In genomic region chr16:66954097-66954659, GRCh38 we compare ENCODE assay signal across 8 cellular contexts. TPM values are rescaled to one million over a fixed set of nuclear protein-coding genes. Genes with fewer than 3 reads are reported as not detected.
DNase-seq lines count a peak whose midpoint lies in the region; ATAC-seq, FAIRE-seq and TF ChIP-seq lines count a peak whose summit lies in the region.

No MANE protein-coding gene starts in this region.

- ATAC-seq in HG03095 (IDR thresholded peaks at IDR 0.05; ENCODE audit: unreplicated experiment) = no peak

- H3K4me2 ChIP-seq in GM23248 (ENCODE audit: unreplicated experiment) = no peak overlapping the region
- no peak overlapping the region for H3K4me2 ChIP-seq in keratinocyte (ENCODE audit: control insufficient read depth, extremely low read depth, insufficient read depth, low read depth, low read length)

- POLR2A ChIA-PET in BJ (lab: Charles Lee) = no interaction called here

- in situ Hi-C loops in GM23248 (cut with MboI) = loop anchor here (25.0 kb wide), 1 partner anchor 208 kb away; the partner anchor contains the start of genes B3GNT9, FBXL8, HSF4 and NOL3

- H2AFZ ChIP-seq in GM23248 = no peak overlapping the region; the same call in 1 of the 2 replicates
- H2AFZ ChIP-seq in keratinocyte (ENCODE audit: control insufficient read depth, low read length) = peak overlapping the region; percentile 26

- H3K4me3 ChIP-seq in BJ (ENCODE audit: low read depth, low read length) (no peak overlapping the region), GM23248 (no peak overlapping the region), cardiac fibroblast (replicated peaks in 1 of 2; ENCODE audit: low read depth in 2 of 2, low read length in 2 of 2) (no peak overlapping the region), keratinocyte (ENCODE audit: control insufficient read depth in 2 of 3, extremely low read depth in 1 of 3, insufficient read depth in 2 of 3, low read depth in 1 of 3, low read length in 3 of 3) (no peak overlapping the region)

- H3K9me3 ChIP-seq in GM23248 (ENCODE audit: low read depth) (no peaks in the 10 kb centered on the region), keratinocyte (ENCODE audit: control insufficient read depth, low read depth, low read length) (no peaks in the 10 kb centered on the region)

- H3K27me3 ChIP-seq in BJ (ENCODE audit: control insufficient read depth, insufficient read depth, low read length) (peaks cover 5% of the 10 kb centered on the region), GM23248 (replicated peaks; ENCODE audit: insufficient read depth) (no peaks in the 10 kb centered on the region; the same call in 1 of the 2 replicates), keratinocyte (ENCODE audit: control insufficient read depth, extremely low read depth, insufficient read depth, low read length) (no peaks in the 10 kb centered on the region)

- H3K79me2 ChIP-seq in GM23248 (ENCODE audit: insufficient read depth) = no peaks in the 10 kb centered on the region
- H3K79me2 ChIP-seq in keratinocyte (ENCODE audit: control insufficient read depth, insufficient read depth, low read length) = no peaks in the 10 kb centered on the region

- H4K20me1 ChIP-seq in GM23248 (ENCODE audit: insufficient read depth) (no peaks in the 10 kb centered on the region), keratinocyte (ENCODE audit: control insufficient read depth, extremely low read depth, insufficient read depth, low read length) (no peaks in the 10 kb centered on the region)

- dilution Hi-C loops in keratinocyte (cut with MboI; ENCODE audit: extremely low pct_ligation_motif_present, low sequenced_read_pairs) = no loop called here

- 5 to 6% methylated on average over 8 of the region's 8 CpGs for WGBS in GM23248 (ENCODE audit: low coverage in 1 of 2, low lambda C conversion rate in 2 of 2, missing lambda C conversion rate in 2 of 2), 2 experiments

- H3F3A ChIP-seq in GM23248 (ENCODE audit: insufficient read depth) = no peaks in the 10 kb centered on the region

- CTCF ChIA-PET in BJ (lab: Yijun Ruan, JAX) = interaction anchor here (0.6 to 3.2 kb wide), 25 partner anchors 8 to 567 kb away, joined by 3 to 18 read pairs (median 4); partner anchors contain the start of genes B3GNT9, CIAO2B and EXOC3L1

- peak; percentile 81 for TF ChIP-seq CTCF in BJ (IDR thresholded peaks at IDR 0.05; ENCODE audit: insufficient read depth, low read depth, low read length)
- TF ChIP-seq CTCF in cardiac fibroblast (IDR thresholded peaks at IDR 0.05; ENCODE audit: low read depth, low read length) = peak; percentile 83
- TF ChIP-seq CTCF in keratinocyte (optimal IDR thresholded peaks at IDR 0.05 in 1 of 3, IDR thresholded peaks at IDR 0.05 in 1 of 3, conservative IDR thresholded peaks at IDR 0.05 in 1 of 3; ENCODE audit: extremely low read depth in 1 of 3, insufficient read depth in 2 of 3, low read length in 3 of 3) = peak; percentile 79 to 90 (median 86)

- no peaks in the 10 kb centered on the region for H3K36me3 ChIP-seq in BJ (ENCODE audit: control insufficient read depth, insufficient read depth, low read length)
- H3K36me3 ChIP-seq in GM23248 (ENCODE audit: low read depth) = no peaks in the 10 kb centered on the region
- H3K36me3 ChIP-seq in keratinocyte (ENCODE audit: control insufficient read depth in 2 of 2, extremely low read depth in 1 of 2, insufficient read depth in 2 of 2, low read length in 2 of 2) = no peaks in the 10 kb centered on the region

- peak; percentile 71 for FAIRE-seq in keratinocyte (lab: Jason Lieb, UNC)

- no peak overlapping the region for H3K27ac ChIP-seq in GM23248
- no peak overlapping the region for H3K27ac ChIP-seq in keratinocyte (ENCODE audit: control insufficient read depth, insufficient read depth, low read length)

- no peak for DNase-seq in BJ (ENCODE audit: low read depth)
- DNase-seq in GM23248 = peak; percentile 82
- peak; percentile 48 for DNase-seq in NCI-H226
- DNase-seq in activated CD4-positive, CD25-positive, alpha-beta regulatory T cell (lab: John Stamatoyannopoulos, UW) = peak; percentile 47 to 65 (median 59)
- peak; percentile 84 to 85 for DNase-seq in cardiac fibroblast (ENCODE audit: low read depth in 2 of 2)
- DNase-seq in keratinocyte (ENCODE audit: low read depth, low spot score) = no peak
- peak; percentile 39 to 69 (median 65) for DNase-seq in stimulated activated CD4-positive, alpha-beta T cell treated with anti-CD3 and anti-CD28 coated beads, Interleukin-1b, Interleukin-23, amount 100 ng/mL, for 24 hours (ENCODE audit: low read depth in 4 of 4, low spot score in 1 of 4)

- H3K4me1 ChIP-seq in GM23248 (ENCODE audit: insufficient read depth) (no peaks in the 10 kb centered on the region), keratinocyte (ENCODE audit: control insufficient read depth, extremely low read depth, insufficient read depth, low read length) (peaks cover 11% of the 10 kb centered on the region)

- H3K9me1 ChIP-seq in keratinocyte (ENCODE audit: control insufficient read depth, extremely low read depth, insufficient read depth, low read length) = no peaks in the 10 kb centered on the region

- H3K9ac ChIP-seq in GM23248 (no peak overlapping the region), keratinocyte (ENCODE audit: control insufficient read depth, extremely low read depth, insufficient read depth, low read length) (no peak overlapping the region)

- no peaks in the 10 kb centered on the region for H3K9me2 ChIP-seq in GM23248 (ENCODE audit: insufficient read depth)

RNA-seq across cellular contexts. Expression of gene CES3, which starts 6.9 kb away (rescaled TPM):
- 0.07 and 0.13 TPM in 2 replicates for polyA plus RNA-seq in BJ (2011; rRNA removed)
- 0.31 TPM in 1 of 2 replicates, not detected in the other for polyA minus RNA-seq in BJ (2011; rRNA and poly(A)+ RNA removed)
- total RNA-seq in GM23248 (2014; rRNA removed; shearing (Covaris generic)) = not detected in 2 replicates
- not detected in 2 replicates for polyA plus RNA-seq in GM23248 (2016; fragmentation: Nextera tagmentation; extraction: Ambion mirVana)
- 0.63 to 2.7 TPM (median 1.5 TPM) in 3 replicates for polyA plus RNA-seq in keratinocyte
- polyA plus RNA-seq in keratinocyte (2011; ENCODE audit: low read depth) = 1.8 TPM
- polyA plus RNA-seq in keratinocyte (2011; cell fraction: cytosol; rRNA removed) = 0.28 and 0.45 TPM in 2 replicates
- polyA plus RNA-seq in keratinocyte (2011; cell fraction: nucleus; rRNA removed) = 7.4 and 8.5 TPM in 2 replicates
- 0.57 and 2.9 TPM in 2 replicates for polyA plus RNA-seq in keratinocyte (2012; ENCODE audit: low replicate concordance)
- 0.32 to 2.0 TPM (median 1.6 TPM) in 3 replicates for polyA minus RNA-seq in keratinocyte
- not detected for polyA minus RNA-seq in keratinocyte (2011; cell fraction: cytosol; rRNA and poly(A)+ RNA removed)
- 2.8 and 3.7 TPM in 2 replicates for polyA minus RNA-seq in keratinocyte (2011; cell fraction: nucleus; rRNA and poly(A)+ RNA removed)

RNA-seq across cellular contexts. Expression of gene CES2, which starts 18.9 kb away (rescaled TPM):
- 23.8 and 33.3 TPM in 2 replicates for polyA plus RNA-seq in BJ (2011; rRNA removed)
- polyA minus RNA-seq in BJ (2011; rRNA and poly(A)+ RNA removed) = 22.5 and 32.9 TPM in 2 replicates
- total RNA-seq in GM23248 (2014; rRNA removed; shearing (Covaris generic)) = 32.3 and 46.8 TPM in 2 replicates
- polyA plus RNA-seq in GM23248 (2016; fragmentation: Nextera tagmentation; extraction: Ambion mirVana) = 33.9 and 37.6 TPM in 2 replicates
- 37.5 to 93.4 TPM (median 41.6 TPM) in 3 replicates for polyA plus RNA-seq in keratinocyte
- 52.3 TPM for polyA plus RNA-seq in keratinocyte (2011; ENCODE audit: low read depth)
- polyA plus RNA-seq in keratinocyte (2011; cell fraction: cytosol; rRNA removed) = 25.3 and 38.7 TPM in 2 replicates
- 87.7 and 87.8 TPM in 2 replicates for polyA plus RNA-seq in keratinocyte (2011; cell fraction: nucleus; rRNA removed)
- polyA plus RNA-seq in keratinocyte (2012; ENCODE audit: low replicate concordance) = 35.9 and 108 TPM in 2 replicates
- 40.6 to 65.9 TPM (median 45.8 TPM) in 3 replicates for polyA minus RNA-seq in keratinocyte
- 83.6 TPM for polyA minus RNA-seq in keratinocyte (2011; cell fraction: cytosol; rRNA and poly(A)+ RNA removed)
- 65.7 and 100 TPM in 2 replicates for polyA minus RNA-seq in keratinocyte (2011; cell fraction: nucleus; rRNA and poly(A)+ RNA removed)

RNA-seq across cellular contexts. Expression of gene CIAO2B, which starts 20.0 kb away (rescaled TPM):
- polyA plus RNA-seq in BJ (2011; rRNA removed) (155 and 171 TPM in 2 replicates), GM23248 (2016; fragmentation: Nextera tagmentation; extraction: Ambion mirVana) (173 and 182 TPM in 2 replicates), keratinocyte (99.6 to 149 TPM (median 105 TPM) in 3 replicates)
- polyA minus RNA-seq in BJ (2011; rRNA and poly(A)+ RNA removed) = 79.3 and 107 TPM in 2 replicates
- total RNA-seq in GM23248 (2014; rRNA removed; shearing (Covaris generic)) = 76.1 and 111 TPM in 2 replicates
- polyA plus RNA-seq in keratinocyte (2011; ENCODE audit: low read depth) = 42.6 TPM
- 79.5 and 85.2 TPM in 2 replicates for polyA plus RNA-seq in keratinocyte (2011; cell fraction: cytosol; rRNA removed)
- polyA plus RNA-seq in keratinocyte (2011; cell fraction: nucleus; rRNA removed) = 47.0 and 59.8 TPM in 2 replicates
- polyA plus RNA-seq in keratinocyte (2012; ENCODE audit: low replicate concordance) = 126 and 200 TPM in 2 replicates
- 117 to 140 TPM (median 117 TPM) in 3 replicates for polyA minus RNA-seq in keratinocyte
- 115 TPM for polyA minus RNA-seq in keratinocyte (2011; cell fraction: cytosol; rRNA and poly(A)+ RNA removed)
- 10.9 and 17.1 TPM in 2 replicates for polyA minus RNA-seq in keratinocyte (2011; cell fraction: nucleus; rRNA and poly(A)+ RNA removed)

RNA-seq across cellular contexts. Expression of gene RRAD, which starts 28.8 kb away (rescaled TPM):
- polyA plus RNA-seq in BJ (2011; rRNA removed) (1.8 and 3.8 TPM in 2 replicates), GM23248 (2016; fragmentation: Nextera tagmentation; extraction: Ambion mirVana) (0.70 and 0.76 TPM in 2 replicates), keratinocyte (0.67 to 12.8 TPM (median 2.7 TPM) in 3 replicates)
- 0.57 and 1.6 TPM in 2 replicates for polyA minus RNA-seq in BJ (2011; rRNA and poly(A)+ RNA removed)
- total RNA-seq in GM23248 (2014; rRNA removed; shearing (Covaris generic)) = 0.22 and 1.1 TPM in 2 replicates
- polyA plus RNA-seq in keratinocyte (2011; ENCODE audit: low read depth) = 68.6 TPM
- 1.8 and 2.3 TPM in 2 replicates for polyA plus RNA-seq in keratinocyte (2011; cell fraction: cytosol; rRNA removed)
- 3.3 and 5.0 TPM in 2 replicates for polyA plus RNA-seq in keratinocyte (2011; cell fraction: nucleus; rRNA removed)
- polyA plus RNA-seq in keratinocyte (2012; ENCODE audit: low replicate concordance) = 1.3 and 29.5 TPM in 2 replicates
- 0.33 to 4.6 TPM (median 1.2 TPM) in 3 replicates for polyA minus RNA-seq in keratinocyte
- polyA minus RNA-seq in keratinocyte (2011; cell fraction: cytosol; rRNA and poly(A)+ RNA removed) = 3.8 TPM
- polyA minus RNA-seq in keratinocyte (2011; cell fraction: nucleus; rRNA and poly(A)+ RNA removed) = 3.2 and 5.4 TPM in 2 replicates

RNA-seq across cellular contexts. Expression of gene CES4A, which starts 34.2 kb away (rescaled TPM):
- polyA plus RNA-seq in BJ (2011; rRNA removed) (3.6 and 4.5 TPM in 2 replicates), GM23248 (2016; fragmentation: Nextera tagmentation; extraction: Ambion mirVana) (2.6 and 4.5 TPM in 2 replicates), keratinocyte (5.1 to 12.8 TPM (median 6.6 TPM) in 3 replicates)
- polyA minus RNA-seq in BJ (2011; rRNA and poly(A)+ RNA removed) = 1.5 and 1.6 TPM in 2 replicates
- 4.6 and 5.0 TPM in 2 replicates for total RNA-seq in GM23248 (2014; rRNA removed; shearing (Covaris generic))
- 3.3 TPM for polyA plus RNA-seq in keratinocyte (2011; ENCODE audit: low read depth)
- polyA plus RNA-seq in keratinocyte (2011; cell fraction: cytosol; rRNA removed) = 3.6 and 3.9 TPM in 2 replicates
- polyA plus RNA-seq in keratinocyte (2011; cell fraction: nucleus; rRNA removed) = 48.3 and 56.6 TPM in 2 replicates
- polyA plus RNA-seq in keratinocyte (2012; ENCODE audit: low replicate concordance) = 2.9 and 6.8 TPM in 2 replicates
- 5.0 to 6.8 TPM (median 5.4 TPM) in 3 replicates for polyA minus RNA-seq in keratinocyte
- polyA minus RNA-seq in keratinocyte (2011; cell fraction: cytosol; rRNA and poly(A)+ RNA removed) = not detected
- polyA minus RNA-seq in keratinocyte (2011; cell fraction: nucleus; rRNA and poly(A)+ RNA removed) = 2.8 and 4.2 TPM in 2 replicates

Comparison
In these comparisons a context has a peak if more than half of its experiments do, and no peak if none do; other contexts are left out.
1. DNase-seq: peak in GM23248 (single experiment), NCI-H226 (single experiment), activated CD4-positive, CD25-positive, alpha-beta regulatory T cell (4 of 4), cardiac fibroblast (2 of 2) and stimulated activated CD4-positive, alpha-beta T cell treated with anti-CD3 and anti-CD28 coated beads, Interleukin-1b, Interleukin-23, amount 100 ng/mL, for 24 hours (4 of 4); none in BJ (single experiment) and keratinocyte (single experiment).
2. Peak in every context shown above with its lines, with median percentiles within 50 percentile points of each other: CTCF ChIP-seq.